In genomic region chr7:4873071-4873944, GRCh38 we compare ENCODE assay signal across 22 cellular contexts. TPM values are rescaled to one million over a fixed set of nuclear protein-coding genes. Genes with fewer than 3 reads are reported as not detected.
"Had no signal": no experiment of that assay in that cellular context is flagged by ENCODE, and none has a peak within 500 bp of the region (broad histone marks: within the 10 kb centered on the region; RNA-seq: fewer than 3 reads in every experiment).

No MANE protein-coding gene starts in this region.

- H3K27ac ChIP-seq: breast epithelium, esophagus muscularis mucosa, gastroesophageal sphincter, heart right ventricle, psoas muscle, thoracic aorta, WERI-Rb-1 had no signal

- H3K36me3 ChIP-seq: breast epithelium, thoracic aorta had no signal

- H3K4me3 ChIP-seq: breast epithelium, esophagus muscularis mucosa, gastroesophageal sphincter, heart right ventricle, psoas muscle, thoracic aorta had no signal

- DNase-seq: activated CD4-positive, alpha-beta T cell treated with anti-CD3 and anti-CD28 coated beads, Interleukin-2, amount 50 U/mL, for 4 hours; activated effector memory CD4-positive, alpha-beta T cell treated with anti-CD3 and anti-CD28 coated beads, Interleukin-2, amount 50 U/mL, for 16 hours; activated naive CD4-positive, alpha-beta T cell treated with anti-CD3 and anti-CD28 coated beads, Interleukin-2, amount 50 U/mL, for 16 hours; activated T-cell treated with anti-CD3 and anti-CD28 coated beads, Interleukin-2, amount 50 U/mL, for 72 hours; effector CD8-positive, alpha-beta T cell; heart right ventricle; nephron progenitor cell; psoas muscle; small intestine; stimulated activated CD4-positive, alpha-beta T cell treated with anti-CD3 and anti-CD28 coated beads, Interleukin-4, amount 100 ng/mL, for 4 hours; stimulated activated naive B cell treated with anti-CD40 and anti-IgM and Interleukin-4, amounts not matched to agents 10 μg/mL and 1 μg/mL and 100 μg/mL, for 72 hours; WERI-Rb-1 had no signal

- H3K9me3 ChIP-seq: psoas muscle had no signal

- ATAC-seq: gastroesophageal sphincter; psoas muscle; stimulated activated naive B cell treated with anti-CD40 and anti-IgM and Interleukin-4, amounts not matched to agents 10 μg/mL and 1 μg/mL and 100 μg/mL, for 72 hours had no signal

- H3K4me1 ChIP-seq: breast epithelium, gastroesophageal sphincter, psoas muscle had no signal

- H3K27me3 ChIP-seq: breast epithelium, gastroesophageal sphincter had no signal

RNA-seq across cellular contexts. Expression of gene PAPOLB, which starts 11.5 kb away (rescaled TPM):
- total RNA-seq: activated CD8-positive, alpha-beta memory T cell treated with anti-CD3 and anti-CD28 coated beads for 36 hours; astrocyte; T-helper 2 cell treated with Interferon-gamma antibody and Interleukin-4, amounts not matched to agents 100 ng/mL and 5 ng/mL, for 36 hours had no signal
- polyA plus RNA-seq: adipose tissue, endothelial cell of umbilical vein, liver had no signal
